In genomic region chr1:110340207-110340468, GRCh38 we compare ENCODE assay signal across 2 cellular contexts.
TF ChIP-seq lines count a peak whose summit lies in the region.

No MANE protein-coding gene starts in this region.

TF ChIP-seq in SK-N-SH, 30 proteins besides CTCF, POLR2A, EP300 and RAD21 (continued from another document):
- no peak for TF ChIP-seq MAX (IDR thresholded peaks at IDR 0.05; ENCODE audit: low read depth)
- TF ChIP-seq YY1 (IDR thresholded peaks at IDR 0.05; ENCODE audit: low read depth): no peak
TF ChIP-seq in SK-N-SH: peak in this region for 0.

TF ChIP-seq in SK-N-SH treated with all-trans-retinoic acid at 6 μM for 48 hours, 23 proteins besides CTCF, POLR2A, EP300 and RAD21 (continued from another document):
- TF ChIP-seq PATZ1 (CRISPR knock-in tag; IDR thresholded peaks at IDR 0.05; ENCODE audit: borderline replicate concordance) (no peak), TSHZ2 (CRISPR knock-in tag; IDR thresholded peaks at IDR 0.05) (no peak), ZNF565 (CRISPR knock-in tag; conservative IDR thresholded peaks at IDR 0.05; ENCODE audit: low read depth) (no peak), ARNTL (CRISPR knock-in tag; IDR thresholded peaks at IDR 0.05; ENCODE audit: borderline replicate concordance, low read depth) (no peak), TCF4 (CRISPR knock-in tag; IDR thresholded peaks at IDR 0.05; ENCODE audit: borderline replicate concordance) (no peak)
- TF ChIP-seq, protein P1, sequence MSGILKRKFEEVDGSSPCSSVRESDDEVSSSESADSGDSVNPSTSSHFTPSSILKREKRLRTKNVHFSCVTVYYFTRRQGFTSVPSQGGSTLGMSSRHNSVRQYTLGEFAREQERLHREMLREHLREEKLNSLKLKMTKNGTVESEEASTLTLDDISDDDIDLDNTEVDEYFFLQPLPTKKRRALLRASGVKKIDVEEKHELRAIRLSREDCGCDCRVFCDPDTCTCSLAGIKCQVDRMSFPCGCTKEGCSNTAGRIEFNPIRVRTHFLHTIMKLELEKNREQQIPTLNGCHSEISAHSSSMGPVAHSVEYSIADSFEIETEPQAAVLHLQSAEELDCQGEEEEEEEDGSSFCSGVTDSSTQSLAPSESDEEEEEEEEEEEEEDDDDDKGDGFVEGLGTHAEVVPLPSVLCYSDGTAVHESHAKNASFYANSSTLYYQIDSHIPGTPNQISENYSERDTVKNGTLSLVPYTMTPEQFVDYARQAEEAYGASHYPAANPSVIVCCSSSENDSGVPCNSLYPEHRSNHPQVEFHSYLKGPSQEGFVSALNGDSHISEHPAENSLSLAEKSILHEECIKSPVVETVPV (CRISPR knock-in tag; IDR thresholded peaks at IDR 0.05): no peak
